11 cellular contexts compared by ENCODE assay signal in genomic region chrY:2887955-2888354, GRCh38. TPM values are rescaled to one million over a fixed set of nuclear protein-coding genes. Genes with fewer than 3 reads are reported as not detected.
A peak's percentile ranks its signal among the peaks of the same experiment; 100 is the strongest.
DNase-seq lines count a peak whose midpoint lies in the region; ATAC-seq and TF ChIP-seq lines count a peak whose summit lies in the region.
"Had no signal": no experiment of that assay in that cellular context is flagged by ENCODE, and none has a peak within 500 bp of the region (broad histone marks: within the 10 kb centered on the region; RNA-seq: fewer than 3 reads in every experiment).

No MANE protein-coding gene starts in this region.

- TF ChIP-seq CTCF in GM13976 (IDR thresholded peaks at IDR 0.05; ENCODE audit: borderline replicate concordance, control extremely low read depth, extremely low read depth, insufficient read depth, missing control alignments), result no peak

- H3K4me3 ChIP-seq in SJCRH30, result no peak overlapping the region

- no peaks in the 10 kb centered on the region for H3K27me3 ChIP-seq in SJCRH30

- no peaks in the 10 kb centered on the region for H3K36me3 ChIP-seq in SJCRH30

- no peaks in the 10 kb centered on the region for H3K4me1 ChIP-seq in SJCRH30

- in situ Hi-C loops in GM13976 (cut with MboI; ENCODE audit: low sequenced_read_pairs, unreplicated experiment), result no loop called here

- no peaks in the 10 kb centered on the region for H3K9me3 ChIP-seq in SJCRH30 (replicated peaks)

- H3K27ac ChIP-seq in SJCRH30, result no peak overlapping the region

- no peak for ATAC-seq in HG02970 (IDR thresholded peaks at IDR 0.05; ENCODE audit: low FRiP score, unreplicated experiment)

- DNase-seq in GM13976 (ENCODE audit: low spot score) (peak; percentile 6), H4 (ENCODE audit: low spot score) (peak; percentile 60), MV-4-11 (lab: John Stamatoyannopoulos, UW) (peak; percentile 39), fibroblast of peridontal ligament (ENCODE audit: extremely low read depth) (peak; percentile 20), NCI-H526 treated with DMSO at 0.1 percent for 48 hours (lab: John Stamatoyannopoulos, UW) (no peak), SJCRH30 (no peak), HT-29 (ENCODE audit: low spot score) (no peak)
- DNase-seq: GDM1, MM.1S had no signal

RNA-seq across cellular contexts. Expression of gene RPS4Y1, which starts 46.6 kb away (rescaled TPM):
- total RNA-seq in H4 (2014; rRNA removed; shearing (Covaris generic)), result 424 and 461 TPM in 2 replicates
- total RNA-seq in SJCRH30 (2014; rRNA removed; shearing (Covaris generic)), result 301 and 324 TPM in 2 replicates
- not detected in 2 replicates for total RNA-seq in HT-29 (2014; rRNA removed; shearing (Covaris generic))
- total RNA-seq: dermis microvascular lymphatic vessel endothelial cell had no signal

RNA-seq across cellular contexts. Expression of gene ZFY, which starts 47.2 kb away (rescaled TPM):
- 6.2 and 8.2 TPM in 2 replicates for total RNA-seq in H4 (2014; rRNA removed; shearing (Covaris generic))
- total RNA-seq in SJCRH30 (2014; rRNA removed; shearing (Covaris generic)), result 4.3 and 4.4 TPM in 2 replicates
- total RNA-seq in HT-29 (2014; rRNA removed; shearing (Covaris generic)), result not detected in 2 replicates
- total RNA-seq: dermis microvascular lymphatic vessel endothelial cell had no signal

Comparison
In these comparisons a context has a peak if more than half of its experiments do, and no peak if none do; other contexts are left out.
1. DNase-seq: peak in GM13976 (single experiment), H4 (single experiment), MV-4-11 (single experiment) and fibroblast of peridontal ligament (single experiment); none in NCI-H526 treated with DMSO at 0.1 percent for 48 hours (single experiment), SJCRH30 (0 of 2) and HT-29 (single experiment).